ENCODE assay signal across 21 cellular contexts in the genomic region with DNA sequence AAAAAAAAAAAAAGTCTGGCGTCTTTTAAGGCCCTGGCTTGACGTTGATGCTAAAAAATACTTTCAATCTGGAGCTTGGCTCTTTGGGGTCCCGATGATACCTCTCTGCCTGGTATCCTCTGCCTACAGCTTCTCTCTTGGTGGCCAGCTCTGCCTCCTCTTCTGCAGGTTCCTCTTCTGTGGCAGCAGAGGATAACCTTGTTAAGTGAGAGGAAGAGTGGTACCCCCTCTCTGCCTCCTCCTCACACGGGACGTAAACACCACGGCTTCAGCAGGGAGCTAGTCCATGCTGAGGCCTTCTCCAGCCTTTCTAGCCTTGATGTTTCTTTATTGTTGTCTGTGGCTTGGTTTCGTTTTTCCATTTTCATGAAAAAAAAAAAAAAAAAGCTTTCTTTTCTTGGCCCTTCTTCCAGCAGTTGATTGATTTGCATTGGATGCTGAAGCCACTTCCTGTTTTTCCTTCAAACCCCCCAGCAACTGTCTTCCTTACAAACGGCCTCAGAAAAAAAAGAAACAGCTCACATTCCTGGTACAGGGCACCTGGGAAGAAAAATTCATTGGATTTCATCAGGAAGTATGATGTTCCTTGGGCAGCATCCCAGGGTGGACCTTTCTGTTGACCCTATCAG. TPM values are rescaled to one million over a fixed set of nuclear protein-coding genes. Genes with fewer than 3 reads are reported as not detected.
DNase-seq lines count a peak whose midpoint lies in the region; ATAC-seq, FAIRE-seq and TF ChIP-seq lines count a peak whose summit lies in the region.
"Had no signal": no experiment of that assay in that cellular context is flagged by ENCODE, and none has a peak within 500 bp of the region (broad histone marks: within the 10 kb centered on the region; RNA-seq: fewer than 3 reads in every experiment).

No MANE protein-coding gene starts in this region.

- TF ChIP-seq EP300 in GM12878 (IDR thresholded peaks at IDR 0.05; ENCODE audit: borderline replicate concordance in 1 of 2, control insufficient read depth in 1 of 2, low read depth in 2 of 2, low read length in 2 of 2): no peak

- H3K4me3 Mint-ChIP-seq in activated CD8-positive, alpha-beta memory T cell treated with anti-CD3 and anti-CD28 coated beads, Interleukin-2, amount 10 ng/mL, durations not matched to agents 7 days and 5 days: peak overlapping the region; percentile 2
- H3K4me3 Mint-ChIP-seq in stimulated activated memory B cell treated with anti-CD40 and anti-IgM and Interleukin-4, amounts not matched to agents 10 μg/mL and 1 μg/mL and 100 μg/mL, for 72 hours: peak overlapping the region; percentile 21
- H3K4me3 Mint-ChIP-seq: activated naive CD4-positive, alpha-beta T cell treated with anti-CD3 and anti-CD28 coated beads for 36 hours; stimulated activated naive CD8-positive, alpha-beta T cell treated with anti-CD3 and anti-CD28 coated beads, Interleukin-15, Interleukin-2, amounts not matched to agents 100 ng/mL and 50 ng/mL, for 24 hours had no signal

- no TSS peak for BruUV-seq in GM12878 (replicated peaks; lab: Mats Ljungman, UMichigan)

- H3K36me3 ChIP-seq in GM12878 (ENCODE audit: control insufficient read depth in 2 of 2, insufficient read depth in 2 of 2, low read length in 1 of 2): no peaks in the 10 kb centered on the region
- H3K36me3 ChIP-seq: neutrophil, upper lobe of right lung had no signal

- WGBS in GM12878 (ENCODE audit: insufficient coverage, insufficient replicate concordance, low lambda C conversion rate, missing lambda C conversion rate): 33% methylated on average over 7 of the region's 8 CpGs

- no peak overlapping the region for H3K27ac ChIP-seq in GM12878 (ENCODE audit: control insufficient read depth, insufficient read depth)
- H3K27ac ChIP-seq: GM23248, neutrophil, upper lobe of right lung had no signal

- no peaks in the 10 kb centered on the region for H3K36me3 Mint-ChIP-seq in activated CD8-positive, alpha-beta memory T cell treated with anti-CD3 and anti-CD28 coated beads, Interleukin-2, amount 10 ng/mL, durations not matched to agents 7 days and 5 days
- H3K36me3 Mint-ChIP-seq in stimulated activated memory B cell treated with anti-CD40 and anti-IgM and Interleukin-4, amounts not matched to agents 10 μg/mL and 1 μg/mL and 100 μg/mL, for 72 hours: no peaks in the 10 kb centered on the region

- CTCF ChIA-PET in activated CD8-positive, alpha-beta memory T cell treated with anti-CD3 and anti-CD28 coated beads, Interleukin-2, amount 10 ng/mL, durations not matched to agents 7 days and 5 days (lab: Charles Lee): interaction anchor here (0.7 to 4.2 kb wide), 6 partner anchors 10 to 665 kb away, joined by 3 to 31 read pairs (median 4); no protein-coding TSS in a partner anchor
- CTCF ChIA-PET in GM12878 (lab: Yijun Ruan, JAX): interaction anchor here (0.6 to 1.9 kb wide), 3 partner anchors 585 to 664 kb away, joined by 3 to 6 read pairs (median 3); no protein-coding TSS in a partner anchor

- DNase-seq in activated CD8-positive, alpha-beta memory T cell treated with anti-CD3 and anti-CD28 coated beads, Interleukin-2, amount 10 ng/mL, durations not matched to agents 7 days and 5 days: no peak
- no peak for DNase-seq in activated CD8-positive, alpha-beta memory T cell treated with anti-CD3 and anti-CD28 coated beads for 24 hours
- DNase-seq in MV-4-11 (lab: John Stamatoyannopoulos, UW) (peak; percentile 5), GM12878 (ENCODE audit: low read depth, low spot score) (no peak), SKM-1 (lab: John Stamatoyannopoulos, UW; ENCODE audit: unreplicated experiment) (no peak), NCI-H82 (lab: John Stamatoyannopoulos, UW) (no peak)
- DNase-seq: COR-L47, GM23248, head of caudate nucleus, kidney, NCI-H1930, NCI-H446 treated with DMSO at 0.1 percent for 48 hours, PC-3, SK-N-SH, upper lobe of right lung had no signal

- H3K9me3 Mint-ChIP-seq in activated CD8-positive, alpha-beta memory T cell treated with anti-CD3 and anti-CD28 coated beads, Interleukin-2, amount 10 ng/mL, durations not matched to agents 7 days and 5 days (ENCODE audit: low read depth): peaks cover 2% of the 10 kb centered on the region
- peaks cover 8% of the 10 kb centered on the region for H3K9me3 Mint-ChIP-seq in stimulated activated memory B cell treated with anti-CD40 and anti-IgM and Interleukin-4, amounts not matched to agents 10 μg/mL and 1 μg/mL and 100 μg/mL, for 72 hours

- intact Hi-C loops in GM12878 (cut with micrococcal nuclease; ENCODE audit: unreplicated experiment): loop anchor here (10.0 kb wide), 1 partner anchor 665 kb away; no protein-coding TSS in a partner anchor

- peak overlapping the region; percentile 84 for H3K27ac Mint-ChIP-seq in activated CD8-positive, alpha-beta memory T cell treated with anti-CD3 and anti-CD28 coated beads, Interleukin-2, amount 10 ng/mL, durations not matched to agents 7 days and 5 days
- no peak overlapping the region for H3K27ac Mint-ChIP-seq in stimulated activated memory B cell treated with anti-CD40 and anti-IgM and Interleukin-4, amounts not matched to agents 10 μg/mL and 1 μg/mL and 100 μg/mL, for 72 hours
- H3K27ac Mint-ChIP-seq: activated naive CD4-positive, alpha-beta T cell treated with anti-CD3 and anti-CD28 coated beads for 36 hours had no signal

- no peak for TF ChIP-seq CTCF in GM12878 (IDR thresholded peaks at IDR 0.05 in 2 of 3, conservative IDR thresholded peaks at IDR 0.05 in 1 of 3; ENCODE audit: control insufficient read depth in 2 of 3, extremely low read depth in 1 of 3, insufficient read depth in 1 of 3, low read depth in 3 of 3, low read length in 3 of 3)

- peaks cover 25% of the 10 kb centered on the region for H3K27me3 Mint-ChIP-seq in activated CD8-positive, alpha-beta memory T cell treated with anti-CD3 and anti-CD28 coated beads, Interleukin-2, amount 10 ng/mL, durations not matched to agents 7 days and 5 days
- H3K27me3 Mint-ChIP-seq in stimulated activated memory B cell treated with anti-CD40 and anti-IgM and Interleukin-4, amounts not matched to agents 10 μg/mL and 1 μg/mL and 100 μg/mL, for 72 hours: peaks cover under 1% of the 10 kb centered on the region

- H2AFZ ChIP-seq in GM12878 (ENCODE audit: control insufficient read depth, low read depth, low read length): no peak overlapping the region
- H2AFZ ChIP-seq: GM23248 had no signal

- POLR2A ChIA-PET in GM12878 (lab: Charles Lee): interaction anchor here (0.6 kb wide), 1 partner anchor 1191 kb away, joined by 3 read pairs; no protein-coding TSS in a partner anchor

- TF ChIP-seq POLR2A in GM12878 (IDR thresholded peaks at IDR 0.05; ENCODE audit: low read depth, low read length): no peak

- SMC1A ChIA-PET in GM12878 (lab: Charles Lee; ENCODE audit: uncharacterized antibody, unreplicated experiment): no interaction called here

- H3K4me1 ChIP-seq in GM12878 (ENCODE audit: control insufficient read depth, insufficient read depth, low read length): peaks cover 10% of the 10 kb centered on the region

- no peak overlapping the region for H3K4me3 ChIP-seq in GM12878
- H3K4me3 ChIP-seq: GM23248, upper lobe of right lung had no signal

- peaks cover 24% of the 10 kb centered on the region for H3K4me1 Mint-ChIP-seq in activated CD8-positive, alpha-beta memory T cell treated with anti-CD3 and anti-CD28 coated beads, Interleukin-2, amount 10 ng/mL, durations not matched to agents 7 days and 5 days
- H3K4me1 Mint-ChIP-seq in stimulated activated memory B cell treated with anti-CD40 and anti-IgM and Interleukin-4, amounts not matched to agents 10 μg/mL and 1 μg/mL and 100 μg/mL, for 72 hours: peaks cover 18% of the 10 kb centered on the region

- H3K9me3 ChIP-seq in GM12878 (replicated peaks; ENCODE audit: control insufficient read depth, insufficient read depth, low read length): no peaks in the 10 kb centered on the region
- H3K9me3 ChIP-seq: neutrophil, SK-N-SH, upper lobe of right lung had no signal

- no peaks in the 10 kb centered on the region for H3K79me2 ChIP-seq in GM12878 (ENCODE audit: control insufficient read depth, insufficient read depth, low read length)

- no peak for FAIRE-seq in GM12878 (lab: Jason Lieb, UNC)
- FAIRE-seq: G401.6, kidney had no signal

- no peaks in the 10 kb centered on the region; a peak in 2 of 4 replicates for H3K27me3 ChIP-seq in GM12878 (replicated peaks in 1 of 2; ENCODE audit: control insufficient read depth in 2 of 2, insufficient read depth in 2 of 2, low read length in 1 of 2)
- H3K27me3 ChIP-seq: upper lobe of right lung had no signal

- in situ Hi-C loops in GM12878 (cut with MboI): no loop called here

- peak overlapping the region; percentile 57 for H3K4me2 ChIP-seq in GM12878 (ENCODE audit: control insufficient read depth, insufficient read depth)
- H3K4me2 ChIP-seq: SK-N-SH had no signal

- no peak for ATAC-seq in activated CD8-positive, alpha-beta memory T cell treated with anti-CD3 and anti-CD28 coated beads, Interleukin-2, amount 10 ng/mL, durations not matched to agents 7 days and 5 days
- ATAC-seq in GM12878 (no peak), HG02852 (IDR thresholded peaks at IDR 0.05; ENCODE audit: unreplicated experiment) (no peak)
- ATAC-seq in stimulated activated memory B cell treated with anti-CD40 and anti-IgM and Interleukin-4, amounts not matched to agents 10 μg/mL and 1 μg/mL and 100 μg/mL, for 72 hours: no peak
- ATAC-seq: PC-3, upper lobe of right lung had no signal

- RAD21 ChIA-PET in GM12878 (lab: Charles Lee; ENCODE audit: unreplicated experiment): interaction anchor here (0.6 kb wide), 1 partner anchor 40 kb away, joined by 3 read pairs; no protein-coding TSS in a partner anchor

- TF ChIP-seq RAD21 in GM12878 (IDR thresholded peaks at IDR 0.05; ENCODE audit: insufficient read depth, low read depth, low read length): no peak

- H4K20me1 ChIP-seq in GM12878 (ENCODE audit: control insufficient read depth, insufficient read depth): no peaks in the 10 kb centered on the region

- no peak overlapping the region for H3K9ac ChIP-seq in GM12878 (ENCODE audit: control insufficient read depth, insufficient read depth, low read length)
- H3K9ac ChIP-seq: GM23248, SK-N-SH had no signal

RNA-seq across cellular contexts. Expression of a gene that starts 59.7 kb away (rescaled TPM):
- 10 to 100 TPM; 54.8 to 62.5 TPM for total RNA-seq in activated CD8-positive, alpha-beta memory T cell treated with anti-CD3 and anti-CD28 coated beads, Interleukin-2, amount 10 ng/mL, durations not matched to agents 7 days and 5 days
- 250 and 271 TPM in 2 replicates for total RNA-seq in GM12878 (2013; cell fraction: nucleolus; rRNA removed)
- total RNA-seq in GM12878 (2014; rRNA removed) (10.6 and 11.8 TPM in 2 replicates), GM12878 (2014; rRNA removed; fragmentation: Illumina TruSeq; extraction: Trizol) (11.6 and 11.9 TPM in 2 replicates), GM12878 (2021) (10.9 and 12.3 TPM in 2 replicates)
- polyA plus RNA-seq in GM12878 (2011; ENCODE audit: low read depth): 4.0 TPM
- polyA plus RNA-seq in GM12878 (2011; rRNA removed) (57.9 and 63.9 TPM in 2 replicates), GM12878 (2014; fragmentation: Illumina TruSeq; extraction: Trizol) (7.0 and 7.3 TPM in 2 replicates), GM12878 (2014; fragmentation: Nextera tagmentation; extraction: Ambion mirVana) (1 to 10 TPM; 1.9 to 2.8 TPM), GM12878 (2014; rRNA removed) (7.3 and 8.4 TPM in 2 replicates), GM12878 (2016; fragmentation: Nextera tagmentation; extraction: Ambion mirVana) (10 to 100 TPM; 17.2 to 17.4 TPM)
- polyA plus RNA-seq in GM12878 (2011; cell fraction: cytosol; rRNA removed): 63.4 and 66.7 TPM in 2 replicates
- 126 and 148 TPM in 2 replicates for polyA plus RNA-seq in GM12878 (2011; cell fraction: nucleus; rRNA removed)
- polyA plus RNA-seq in GM12878 (2012): 6.5 and 8.5 TPM in 2 replicates
- 194 and 219 TPM in 2 replicates for polyA minus RNA-seq in GM12878 (2011; rRNA and poly(A)+ RNA removed)
- 42.2 and 45.2 TPM in 2 replicates for polyA minus RNA-seq in GM12878 (2011; cell fraction: cytosol; rRNA and poly(A)+ RNA removed)
- 156 and 279 TPM in 2 replicates for polyA minus RNA-seq in GM12878 (2011; cell fraction: nucleus; rRNA and poly(A)+ RNA removed)
